16 cellular contexts compared by ENCODE assay signal in genomic region chr9:14218253-14218652, GRCh38.
DNase-seq lines count a peak whose midpoint lies in the region; ATAC-seq and TF ChIP-seq lines count a peak whose summit lies in the region.
"Had no signal": no experiment of that assay in that cellular context is flagged by ENCODE, and none has a peak within 500 bp of the region (broad histone marks: within the 10 kb centered on the region; RNA-seq: fewer than 3 reads in every experiment).

No MANE protein-coding gene starts in this region.

- H3K27ac ChIP-seq in RWPE2 (ENCODE audit: poor library complexity, severe bottlenecking) (peak overlapping the region; percentile 95), stomach (peak overlapping the region; percentile 24 to 64 (median 52))
- H3K27ac ChIP-seq: KMS-11, RWPE1 had no signal

- peaks cover 4% of the 10 kb centered on the region; the same call in 1 of the 2 replicates for H3K36me3 ChIP-seq in RWPE2 (ENCODE audit: low read depth)
- H3K36me3 ChIP-seq in stomach = no peaks in the 10 kb centered on the region
- H3K36me3 ChIP-seq: BE2C had no signal

- TF ChIP-seq POLR2A in stomach (IDR thresholded peaks at IDR 0.05) = no peak

- WGBS in stomach, 5 donors = 38 to 56% (median 53%) methylated on average over 1 of the region's 1 CpG

- H3K9me3 ChIP-seq in RWPE2 (ENCODE audit: severe bottlenecking) (no peaks in the 10 kb centered on the region), stomach (no peaks in the 10 kb centered on the region)
- H3K9me3 ChIP-seq: BE2C had no signal

- ATAC-seq in RWPE2 (ENCODE audit: low read depth) = no peak
- ATAC-seq: natural killer cell treated with Interleukin-12 subunit alpha and Interleukin-12 subunit beta and Interleukin-15 and Interleukin-18, amount 100 ng/mL, for 72 hours had no signal

- DNase-seq in LNCaP clone FGC (ENCODE audit: low read depth) (peak; percentile 64), NCI-H2029 treated with DMSO at 0.1 percent for 48 hours (lab: John Stamatoyannopoulos, UW) (peak; percentile 51), RWPE2 (ENCODE audit: low spot score) (no peak), stomach (no peak), midbrain (lab: John Stamatoyannopoulos, UW) (no peak), Kasumi-1 (lab: John Stamatoyannopoulos, UW) (no peak), NCI-H446 treated with DMSO at 0.1 percent for 48 hours (lab: John Stamatoyannopoulos, UW) (no peak)
- DNase-seq: activated naive CD4-positive, alpha-beta T cell treated with anti-CD3 and anti-CD28 coated beads, Interleukin-2, amount 10 ng/mL, durations not matched to agents 7 days and 5 days; activated T-cell treated with anti-CD3 and anti-CD28 coated beads for 4 hours; BE2C; kidney; stimulated activated CD4-positive, alpha-beta T cell treated with anti-CD3 and anti-CD28 coated beads, Interleukin-4, amount 100 ng/mL, for 4 hours had no signal

- peaks cover 83% of the 10 kb centered on the region for H3K4me1 ChIP-seq in RWPE2 (ENCODE audit: insufficient read depth, poor library complexity, severe bottlenecking)
- peaks cover 25 to 99% (median 56%) of the 10 kb centered on the region in 4 donors for H3K4me1 ChIP-seq in stomach

- H3K4me3 ChIP-seq in LNCaP clone FGC (ENCODE audit: low read depth, low read length) (no peak overlapping the region), RWPE2 (ENCODE audit: severe bottlenecking) (no peak overlapping the region), stomach (no peak overlapping the region)
- H3K4me3 ChIP-seq: smooth muscle cell had no signal

- intact Hi-C loops in stomach (cut with DNase I; ENCODE audit: low total_unique reads) = no loop called here

- TF ChIP-seq CTCF in LNCaP clone FGC (IDR thresholded peaks at IDR 0.05; ENCODE audit: control insufficient read depth, extremely low read depth, insufficient read depth) = no peak
- TF ChIP-seq CTCF in RWPE2 (IDR thresholded peaks at IDR 0.05; ENCODE audit: poor library complexity, severe bottlenecking) = no peak
- TF ChIP-seq CTCF in stomach (IDR thresholded peaks at IDR 0.05) = no peak

- no peak for TF ChIP-seq EP300 in stomach (IDR thresholded peaks at IDR 0.05)

- no peaks in the 10 kb centered on the region for H3K27me3 ChIP-seq in RWPE2 (ENCODE audit: insufficient read depth, poor library complexity, severe bottlenecking)
- no peaks in the 10 kb centered on the region for H3K27me3 ChIP-seq in stomach
- H3K27me3 ChIP-seq: BE2C had no signal

Comparison
In these comparisons a context has a peak if more than half of its experiments do, and no peak if none do; other contexts are left out.
1. DNase-seq: peak in LNCaP clone FGC (single experiment) and NCI-H2029 treated with DMSO at 0.1 percent for 48 hours (single experiment); none in RWPE2 (single experiment), stomach (single experiment), midbrain (single experiment), Kasumi-1 (0 of 2) and NCI-H446 treated with DMSO at 0.1 percent for 48 hours (single experiment).